ENCODE assay signal across 8 cellular contexts in genomic region chr5:134113908-134114875, GRCh38. TPM values are rescaled to one million over a fixed set of nuclear protein-coding genes. Genes with fewer than 3 reads are reported as not detected.
DNase-seq lines count a peak whose midpoint lies in the region; ATAC-seq and TF ChIP-seq lines count a peak whose summit lies in the region.

Gene TCF7 (plus strand): TSS chr5:134114681. CDS start chr5:134114907, 226 bp downstream.

- H3K4me3 ChIP-seq in dorsolateral prefrontal cortex (peak within 1 kb of the TSS; percentile 31 to 75 (median 60)), liver (ENCODE audit: low read depth in 1 of 3, low read length in 3 of 3) (peak within 1 kb of the TSS; percentile 56 to 78 (median 63))

- TF ChIP-seq CTCF in AG09319 (IDR thresholded peaks at IDR 0.05; ENCODE audit: low read depth, low read length), result no peak
- TF ChIP-seq CTCF in dorsolateral prefrontal cortex (IDR thresholded peaks at IDR 0.05 in 54 of 56, conservative IDR thresholded peaks at IDR 0.05 in 2 of 56; ENCODE audit: low read depth in 1 of 56, partially characterized antibody in 56 of 56), result peak in 2 of 56 donors; percentile 7 to 13
- no peak for TF ChIP-seq CTCF in liver (IDR thresholded peaks at IDR 0.05; ENCODE audit: low read depth, low read length, missing input control)

- no peak for TF ChIP-seq RAD21 in liver (IDR thresholded peaks at IDR 0.05)

- WGBS in liver, result 4% methylated on average over 89 of the region's 89 CpGs

- no peaks in the 10 kb centered on the region for H3K9me3 ChIP-seq in liver (ENCODE audit: control insufficient read depth in 4 of 4, low read length in 3 of 4)

- H3K27ac ChIP-seq in dorsolateral prefrontal cortex (peak within 1 kb of the TSS in 1 of 59 donors; percentile 46), liver (ENCODE audit: low read depth in 1 of 2, low read length in 2 of 2) (peak within 1 kb of the TSS in 1 of 2 donors; percentile 31)

- H3K27me3 ChIP-seq in dorsolateral prefrontal cortex (peaks cover 0 to 16% (median 0%) of the 10 kb centered on the region in 45 donors), liver (ENCODE audit: control insufficient read depth in 4 of 4, insufficient read depth in 4 of 4, low read length in 3 of 4) (no peaks in the 10 kb centered on the region)

- DNase-seq in AG09319 (ENCODE audit: extremely low read depth, low read depth), result peak; percentile 37
- peak; percentile 68 for DNase-seq in NCI-H460 (ENCODE audit: extremely low read depth, low read depth)
- peak; percentile 77 for DNase-seq in activated CD4-positive, alpha-beta T cell treated with anti-CD3 and anti-CD28 coated beads, Interleukin-2, amount 50 U/mL, for 1 hour
- DNase-seq in dorsolateral prefrontal cortex, result peak in 3 of 10 donors; percentile 26 to 62 (median 56)
- peak; percentile 75 for DNase-seq in stimulated activated CD4-positive, alpha-beta T cell treated with anti-CD3 and anti-CD28 coated beads, Interleukin-4, amount 100 ng/mL, for 1 hour

- ATAC-seq in GM18907 (IDR thresholded peaks at IDR 0.05; ENCODE audit: unreplicated experiment) (peak; percentile 83), HG03066 (IDR thresholded peaks at IDR 0.05; ENCODE audit: low read depth, unreplicated experiment) (peak; percentile 80)

- peak within 1 kb of the TSS in 1 of 2 donors; percentile 41 for H3K9ac ChIP-seq in liver (ENCODE audit: low read depth in 1 of 2, low read length in 2 of 2)

- no peaks in the 10 kb centered on the region for H3K36me3 ChIP-seq in liver (ENCODE audit: control insufficient read depth in 4 of 4, insufficient read depth in 3 of 4, low read depth in 1 of 4, low read length in 3 of 4)

- intact Hi-C loops in dorsolateral prefrontal cortex (cut with DNase I), result no loop called here

- H3K4me1 ChIP-seq in liver (ENCODE audit: control insufficient read depth in 4 of 4, insufficient read depth in 4 of 4, low read length in 3 of 4), result peaks cover 2 to 14% (median 8%) of the 10 kb centered on the region in 4 donors

TF ChIP-seq in liver, 16 proteins besides CTCF, POLR2A, EP300 and RAD21:
- TF ChIP-seq HNF4G (IDR thresholded peaks at IDR 0.05) (no peak), RXRA (IDR thresholded peaks at IDR 0.05) (no peak), ZBTB33 (IDR thresholded peaks at IDR 0.05) (no peak), ATF3 (IDR thresholded peaks at IDR 0.05) (no peak), FOXA1 (IDR thresholded peaks at IDR 0.05) (no peak), YY1 (IDR thresholded peaks at IDR 0.05) (no peak), REST (IDR thresholded peaks at IDR 0.05) (no peak), TAF1 (conservative IDR thresholded peaks at IDR 0.05) (no peak), GABPA (IDR thresholded peaks at IDR 0.05 in 1 of 2, conservative IDR thresholded peaks at IDR 0.05 in 1 of 2) (no peak), FOXA2 (IDR thresholded peaks at IDR 0.05) (no peak), NR2F2 (IDR thresholded peaks at IDR 0.05) (no peak), MAX (IDR thresholded peaks at IDR 0.05) (no peak), JUND (IDR thresholded peaks at IDR 0.05) (no peak), EGR1 (IDR thresholded peaks at IDR 0.05; ENCODE audit: low read depth in 2 of 2) (no peak), SP1 (IDR thresholded peaks at IDR 0.05) (no peak), HNF4A (conservative IDR thresholded peaks at IDR 0.05) (no peak)
TF ChIP-seq in liver: peak in this region for 0.

RNA-seq across cellular contexts. Expression of gene TCF7, which starts in this region (rescaled TPM):
- 0.42 TPM in 1 of 2 replicates, not detected in the other for total RNA-seq in NCI-H460 (2014; rRNA removed; shearing (Covaris generic))
- polyA plus RNA-seq in NCI-H460 (2014; cell fraction: nucleus; rRNA removed), result 0.06 and 0.68 TPM in 2 replicates
- total RNA-seq in dorsolateral prefrontal cortex, result 1 to 10 TPM in 115 of 120 experiments, under 1 TPM in 5; 0.75 to 9.0 (median 2.3) TPM
- 1 to 10 TPM; 1.3 to 1.8 TPM for total RNA-seq in liver
- 1 to 10 TPM; 2.6 to 2.7 TPM for polyA plus RNA-seq in liver

Comparison
In these comparisons a context has a peak if more than half of its experiments do, and no peak if none do; other contexts are left out.
1. Peak in DNase-seq in NCI-H460; RNA of the gene not detected or under 1 TPM.